In genomic region chr5:6773342-6774035, GRCh38 we compare ENCODE assay signal across 15 cellular contexts.
A peak's percentile ranks its signal among the peaks of the same experiment; 100 is the strongest.
DNase-seq lines count a peak whose midpoint lies in the region; ATAC-seq, FAIRE-seq and TF ChIP-seq lines count a peak whose summit lies in the region.
"Had no signal": no experiment of that assay in that cellular context is flagged by ENCODE, and none has a peak within 500 bp of the region (broad histone marks: within the 10 kb centered on the region; RNA-seq: fewer than 3 reads in every experiment).

No MANE protein-coding gene starts in this region.

- H3K27ac Mint-ChIP-seq in stimulated activated effector memory CD8-positive, alpha-beta T cell treated with anti-CD3 and anti-CD28 coated beads, Interleukin-12 subunit alpha, Interleukin-12 subunit beta, amount 100 ng/mL, for 72 hours = no peak overlapping the region
- H3K27ac Mint-ChIP-seq: activated CD8-positive, alpha-beta T cell treated with anti-CD3 and anti-CD28 coated beads, Interleukin-2, amount 10 ng/mL, durations not matched to agents 7 days and 5 days; CD4-positive, CD25-positive, alpha-beta regulatory T cell had no signal

- ATAC-seq in stimulated activated effector memory CD8-positive, alpha-beta T cell treated with anti-CD3 and anti-CD28 coated beads, Interleukin-12 subunit alpha, Interleukin-12 subunit beta, amount 100 ng/mL, for 72 hours = no peak
- ATAC-seq: activated CD8-positive, alpha-beta T cell treated with anti-CD3 and anti-CD28 coated beads, Interleukin-2, amount 10 ng/mL, durations not matched to agents 7 days and 5 days; heart right ventricle; left lung had no signal

- DNase-seq in DMS53 treated with DMSO at 0.1 percent for 48 hours (lab: John Stamatoyannopoulos, UW; ENCODE audit: unreplicated experiment) (peak; percentile 86), NCI-H1105 treated with DMSO at 0.1 percent for 48 hours (lab: John Stamatoyannopoulos, UW) (peak; percentile 69), NCI-H524 (lab: John Stamatoyannopoulos, UW) (peak; percentile 77), islet precursor cell (peak; percentile 3), midbrain (lab: John Stamatoyannopoulos, UW) (no peak), GM12891 (ENCODE audit: insufficient read length, low spot score) (no peak), KBM-7 (no peak)
- DNase-seq in stimulated activated effector memory CD8-positive, alpha-beta T cell treated with anti-CD3 and anti-CD28 coated beads, Interleukin-12 subunit alpha, Interleukin-12 subunit beta, amount 100 ng/mL, for 72 hours (ENCODE audit: low spot score in 2 of 2) = no peak
- DNase-seq: activated CD8-positive, alpha-beta T cell treated with anti-CD3 and anti-CD28 coated beads, Interleukin-2, amount 10 ng/mL, durations not matched to agents 7 days and 5 days; activated naive CD4-positive, alpha-beta T cell treated with anti-CD3 and anti-CD28 coated beads, Interleukin-2, amount 50 U/mL, for 16 hours; CD4-positive, CD25-positive, alpha-beta regulatory T cell; heart right ventricle; left lung; PC-9 had no signal

- in situ Hi-C loops in KBM-7 (cut with MboI; ENCODE audit: low pct_unique_long_range_greater_than_20kb, low sequenced_read_pairs) = no loop called here

- H3K4me3 Mint-ChIP-seq in stimulated activated effector memory CD8-positive, alpha-beta T cell treated with anti-CD3 and anti-CD28 coated beads, Interleukin-12 subunit alpha, Interleukin-12 subunit beta, amount 100 ng/mL, for 72 hours = no peak overlapping the region
- H3K4me3 Mint-ChIP-seq: activated CD8-positive, alpha-beta T cell treated with anti-CD3 and anti-CD28 coated beads, Interleukin-2, amount 10 ng/mL, durations not matched to agents 7 days and 5 days; neural crest cell had no signal

- H3K4me1 Mint-ChIP-seq in stimulated activated effector memory CD8-positive, alpha-beta T cell treated with anti-CD3 and anti-CD28 coated beads, Interleukin-12 subunit alpha, Interleukin-12 subunit beta, amount 100 ng/mL, for 72 hours = peaks cover 7% of the 10 kb centered on the region
- H3K4me1 Mint-ChIP-seq: neural crest cell had no signal

- TF ChIP-seq POLR2A in GM12891 (IDR thresholded peaks at IDR 0.05; ENCODE audit: low read depth, low read length) = no peak

- no peak for FAIRE-seq in GM12891 (lab: Jason Lieb, UNC)

- H3K36me3 Mint-ChIP-seq in stimulated activated effector memory CD8-positive, alpha-beta T cell treated with anti-CD3 and anti-CD28 coated beads, Interleukin-12 subunit alpha, Interleukin-12 subunit beta, amount 100 ng/mL, for 72 hours = no peaks in the 10 kb centered on the region
- H3K36me3 Mint-ChIP-seq: CD4-positive, CD25-positive, alpha-beta regulatory T cell had no signal

- H3K9me3 Mint-ChIP-seq in stimulated activated effector memory CD8-positive, alpha-beta T cell treated with anti-CD3 and anti-CD28 coated beads, Interleukin-12 subunit alpha, Interleukin-12 subunit beta, amount 100 ng/mL, for 72 hours = no peaks in the 10 kb centered on the region
- H3K9me3 Mint-ChIP-seq: neural crest cell had no signal

TF ChIP-seq in GM12891, 5 proteins besides CTCF, POLR2A, EP300 and RAD21:
- TF ChIP-seq POLR2AphosphoS5 (IDR thresholded peaks at IDR 0.05; ENCODE audit: low read depth, low read length) (no peak), PAX5 (IDR thresholded peaks at IDR 0.05; ENCODE audit: insufficient read depth, low read length, severe bottlenecking) (no peak), SPI1 (IDR thresholded peaks at IDR 0.05; ENCODE audit: low read depth, low read length) (no peak), TAF1 (IDR thresholded peaks at IDR 0.05; ENCODE audit: low read depth, low read length) (no peak), POU2F2 (IDR thresholded peaks at IDR 0.05; ENCODE audit: low read depth, low read length) (no peak)
TF ChIP-seq in GM12891: peak in this region for 0.

Comparison
In these comparisons a context has a peak if more than half of its experiments do, and no peak if none do; other contexts are left out.
1. DNase-seq: peak in DMS53 treated with DMSO at 0.1 percent for 48 hours (single experiment), NCI-H1105 treated with DMSO at 0.1 percent for 48 hours (single experiment), NCI-H524 (2 of 2) and islet precursor cell (single experiment); none in midbrain (single experiment), stimulated activated effector memory CD8-positive, alpha-beta T cell treated with anti-CD3 and anti-CD28 coated beads, Interleukin-12 subunit alpha, Interleukin-12 subunit beta, amount 100 ng/mL, for 72 hours (0 of 2), GM12891 (single experiment) and KBM-7 (single experiment).